14 cellular contexts compared by ENCODE assay signal in genomic region chr20:17228624-17229061, GRCh38. TPM values are rescaled to one million over a fixed set of nuclear protein-coding genes. Genes with fewer than 3 reads are reported as not detected.
DNase-seq lines count a peak whose midpoint lies in the region; ATAC-seq, FAIRE-seq and TF ChIP-seq lines count a peak whose summit lies in the region.
"Had no signal": no experiment of that assay in that cellular context is flagged by ENCODE, and none has a peak within 500 bp of the region (broad histone marks: within the 10 kb centered on the region; RNA-seq: fewer than 3 reads in every experiment).

No MANE protein-coding gene starts in this region.

- FAIRE-seq in HTR-8/SVneo (lab: Jason Lieb, UNC): no peak
- FAIRE-seq: H54 had no signal

- DNase-seq in left ventricle myocardium inferior: no peak
- DNase-seq in right atrium auricular region (ENCODE audit: low spot score): no peak
- peak; percentile 7 for DNase-seq in NCI-H82 treated with DMSO at 0.1 percent for 48 hours (lab: John Stamatoyannopoulos, UW; ENCODE audit: unreplicated experiment)
- DNase-seq in iPS-NIHi11 (ENCODE audit: low spot score): peak; percentile 26
- peak; percentile 71 for DNase-seq in upper lobe of right lung
- DNase-seq in HTR-8/SVneo (ENCODE audit: insufficient read length, low spot score): no peak
- DNase-seq in T1000 (lab: John Stamatoyannopoulos, UW): no peak
- DNase-seq: activated CD4-positive, alpha-beta T cell treated with anti-CD3 and anti-CD28 coated beads for 4 hours; activated gamma-delta T cell; NCI-H1436 had no signal

- peak overlapping the region; percentile 56 for H3K4me3 ChIP-seq in left ventricle myocardium inferior
- peak overlapping the region in 1 of 2 donors; percentile 10 for H3K4me3 ChIP-seq in right atrium auricular region
- H3K4me3 ChIP-seq in upper lobe of right lung: peak overlapping the region; percentile 20

- H3K27me3 ChIP-seq in left ventricle myocardium inferior (ENCODE audit: low read depth) (peaks cover 75% of the 10 kb centered on the region), right atrium auricular region (peaks cover 12 to 21% of the 10 kb centered on the region in 2 donors), upper lobe of right lung (peaks cover 61% of the 10 kb centered on the region)

- ATAC-seq in upper lobe of right lung (peak; percentile 5), HG02852 (IDR thresholded peaks at IDR 0.05; ENCODE audit: unreplicated experiment) (no peak)

- intact Hi-C loops in left ventricle myocardium inferior (cut with micrococcal nuclease) (no loop called here), upper lobe of right lung (cut with DNase I) (no loop called here)

- H3K4me1 ChIP-seq in left ventricle myocardium inferior: peaks cover 20% of the 10 kb centered on the region
- peaks cover 0 to 8% of the 10 kb centered on the region in 2 donors for H3K4me1 ChIP-seq in right atrium auricular region
- H3K4me1 ChIP-seq in upper lobe of right lung: peaks cover 5% of the 10 kb centered on the region

- TF ChIP-seq CTCF in left ventricle myocardium inferior (IDR thresholded peaks at IDR 0.05; ENCODE audit: borderline replicate concordance) (no peak), right atrium auricular region (IDR thresholded peaks at IDR 0.05) (no peak), upper lobe of right lung (IDR thresholded peaks at IDR 0.05) (no peak)

- H3K27ac ChIP-seq in left ventricle myocardium inferior (replicated peaks) (no peak overlapping the region), right atrium auricular region (no peak overlapping the region), upper lobe of right lung (no peak overlapping the region)

- H3K9me3 ChIP-seq in left ventricle myocardium inferior (replicated peaks) (no peaks in the 10 kb centered on the region), right atrium auricular region (no peaks in the 10 kb centered on the region), upper lobe of right lung (no peaks in the 10 kb centered on the region)

- H3K36me3 ChIP-seq in left ventricle myocardium inferior (no peaks in the 10 kb centered on the region), right atrium auricular region (no peaks in the 10 kb centered on the region), upper lobe of right lung (no peaks in the 10 kb centered on the region)

RNA-seq across cellular contexts. Expression of gene PCSK2, which starts 1.8 kb away (rescaled TPM):
- 0.74 TPM for total RNA-seq in left ventricle myocardium inferior
- 1 to 10 TPM; 1.6 to 2.6 TPM for total RNA-seq in right atrium auricular region
- 17.7 TPM for total RNA-seq in upper lobe of right lung
- total RNA-seq: fibroblast of villous mesenchyme, mesenteric fat pad had no signal

Comparison
In these comparisons a context has a peak if more than half of its experiments do, and no peak if none do; other contexts are left out.
1. DNase-seq: peak in NCI-H82 treated with DMSO at 0.1 percent for 48 hours (single experiment), iPS-NIHi11 (single experiment) and upper lobe of right lung (single experiment); none in left ventricle myocardium inferior (single experiment), right atrium auricular region (single experiment), HTR-8/SVneo (single experiment) and T1000 (single experiment).